In genomic region chr19:13459351-13459750, GRCh38 we compare ENCODE assay signal across 1 cellular context.
TF ChIP-seq lines count a peak whose summit lies in the region.

No MANE protein-coding gene starts in this region.

TF ChIP-seq in WTC11, 78 proteins besides CTCF, POLR2A, EP300 and RAD21 (continued from another document):
- TF ChIP-seq ZNF425 (CRISPR knock-in tag; conservative IDR thresholded peaks at IDR 0.05), result no peak
- TF ChIP-seq ZNF232 (CRISPR knock-in tag; IDR thresholded peaks at IDR 0.05), result no peak
- TF ChIP-seq, protein P1, sequence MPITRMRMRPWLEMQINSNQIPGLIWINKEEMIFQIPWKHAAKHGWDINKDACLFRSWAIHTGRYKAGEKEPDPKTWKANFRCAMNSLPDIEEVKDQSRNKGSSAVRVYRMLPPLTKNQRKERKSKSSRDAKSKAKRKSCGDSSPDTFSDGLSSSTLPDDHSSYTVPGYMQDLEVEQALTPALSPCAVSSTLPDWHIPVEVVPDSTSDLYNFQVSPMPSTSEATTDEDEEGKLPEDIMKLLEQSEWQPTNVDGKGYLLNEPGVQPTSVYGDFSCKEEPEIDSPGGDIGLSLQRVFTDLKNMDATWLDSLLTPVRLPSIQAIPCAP (CRISPR knock-in tag; IDR thresholded peaks at IDR 0.05), result no peak
- no peak for TF ChIP-seq IRF2 (CRISPR knock-in tag; IDR thresholded peaks at IDR 0.05; ENCODE audit: borderline replicate concordance, low read depth)
- no peak for TF ChIP-seq GTF2I (CRISPR knock-in tag; conservative IDR thresholded peaks at IDR 0.05)
- TF ChIP-seq, protein P2, sequence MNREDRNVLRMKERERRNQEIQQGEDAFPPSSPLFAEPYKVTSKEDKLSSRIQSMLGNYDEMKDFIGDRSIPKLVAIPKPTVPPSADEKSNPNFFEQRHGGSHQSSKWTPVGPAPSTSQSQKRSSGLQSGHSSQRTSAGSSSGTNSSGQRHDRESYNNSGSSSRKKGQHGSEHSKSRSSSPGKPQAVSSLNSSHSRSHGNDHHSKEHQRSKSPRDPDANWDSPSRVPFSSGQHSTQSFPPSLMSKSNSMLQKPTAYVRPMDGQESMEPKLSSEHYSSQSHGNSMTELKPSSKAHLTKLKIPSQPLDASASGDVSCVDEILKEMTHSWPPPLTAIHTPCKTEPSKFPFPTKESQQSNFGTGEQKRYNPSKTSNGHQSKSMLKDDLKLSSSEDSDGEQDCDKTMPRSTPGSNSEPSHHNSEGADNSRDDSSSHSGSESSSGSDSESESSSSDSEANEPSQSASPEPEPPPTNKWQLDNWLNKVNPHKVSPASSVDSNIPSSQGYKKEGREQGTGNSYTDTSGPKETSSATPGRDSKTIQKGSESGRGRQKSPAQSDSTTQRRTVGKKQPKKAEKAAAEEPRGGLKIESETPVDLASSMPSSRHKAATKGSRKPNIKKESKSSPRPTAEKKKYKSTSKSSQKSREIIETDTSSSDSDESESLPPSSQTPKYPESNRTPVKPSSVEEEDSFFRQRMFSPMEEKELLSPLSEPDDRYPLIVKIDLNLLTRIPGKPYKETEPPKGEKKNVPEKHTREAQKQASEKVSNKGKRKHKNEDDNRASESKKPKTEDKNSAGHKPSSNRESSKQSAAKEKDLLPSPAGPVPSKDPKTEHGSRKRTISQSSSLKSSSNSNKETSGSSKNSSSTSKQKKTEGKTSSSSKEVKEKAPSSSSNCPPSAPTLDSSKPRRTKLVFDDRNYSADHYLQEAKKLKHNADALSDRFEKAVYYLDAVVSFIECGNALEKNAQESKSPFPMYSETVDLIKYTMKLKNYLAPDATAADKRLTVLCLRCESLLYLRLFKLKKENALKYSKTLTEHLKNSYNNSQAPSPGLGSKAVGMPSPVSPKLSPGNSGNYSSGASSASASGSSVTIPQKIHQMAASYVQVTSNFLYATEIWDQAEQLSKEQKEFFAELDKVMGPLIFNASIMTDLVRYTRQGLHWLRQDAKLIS (CRISPR knock-in tag; IDR thresholded peaks at IDR 0.05; ENCODE audit: borderline replicate concordance), result no peak
- no peak for TF ChIP-seq ZNF317 (CRISPR knock-in tag; IDR thresholded peaks at IDR 0.05; ENCODE audit: borderline replicate concordance, low read depth)
- TF ChIP-seq ATF1 (CRISPR knock-in tag; IDR thresholded peaks at IDR 0.05), result no peak
- TF ChIP-seq ZNF138 (CRISPR knock-in tag; conservative IDR thresholded peaks at IDR 0.05), result no peak
- no peak for TF ChIP-seq NFATC4 (CRISPR knock-in tag; IDR thresholded peaks at IDR 0.05)
